Comparison of ENCODE assay signal across 9 cellular contexts in genomic region chr12:45655186-45655585, GRCh38.
DNase-seq lines count a peak whose midpoint lies in the region; ATAC-seq and TF ChIP-seq lines count a peak whose summit lies in the region.
"Had no signal": no experiment of that assay in that cellular context is flagged by ENCODE, and none has a peak within 500 bp of the region (broad histone marks: within the 10 kb centered on the region; RNA-seq: fewer than 3 reads in every experiment).

No MANE protein-coding gene starts in this region.

- peak; percentile 91 for ATAC-seq in activated T-helper 17 cell treated with anti-CD3 and anti-CD28 coated beads, Interleukin-2, amount 50 U/mL, for 72 hours (replicated peaks)
- peak; percentile 100 for ATAC-seq in naive thymus-derived CD4-positive, alpha-beta T cell

- no peak overlapping the region for H4K8ac ChIP-seq in H9 (replicated peaks; ENCODE audit: insufficient read length, low read depth, low read length)

- intact Hi-C loops in naive thymus-derived CD4-positive, alpha-beta T cell (cut with micrococcal nuclease), result loop anchor here (1.0 to 10.0 kb wide), 5 partner anchors 14 to 335 kb away; partner anchors contain the start of gene SCAF11 (in 1 of the 2)
- intact Hi-C loops in esophagus squamous epithelium (cut with DNase I), result no loop called here

- no peak overlapping the region for H3K23ac ChIP-seq in H9 (ENCODE audit: insufficient read length, low read depth, low read length)

- no peak overlapping the region for H3K4me2 ChIP-seq in H9 (ENCODE audit: insufficient read depth, insufficient read length, low read length)

- no peaks in the 10 kb centered on the region for H3K9me3 Mint-ChIP-seq in H9
- peaks cover 4% of the 10 kb centered on the region for H3K9me3 Mint-ChIP-seq in activated T-helper 17 cell treated with anti-CD3 and anti-CD28 coated beads, Interleukin-2, amount 50 U/mL, for 72 hours
- peaks cover 0 to 4% (median 0%) of the 10 kb centered on the region in 11 donors for H3K9me3 Mint-ChIP-seq in naive thymus-derived CD4-positive, alpha-beta T cell

- no peak overlapping the region for H2BK5ac ChIP-seq in H9 (ENCODE audit: insufficient read length, low read length)

- WGBS in H9 (ENCODE audit: extremely low coverage, insufficient read length, low lambda C conversion rate), result no CpG with 5 or more reads among the region's 5 CpGs
- 41 to 58% methylated on average over 5 of the region's 5 CpGs for WGBS in esophagus squamous epithelium, 2 donors

- H3K4me3 ChIP-seq in naive thymus-derived CD4-positive, alpha-beta T cell (ENCODE audit: low read length), result no peak overlapping the region
- H3K4me3 ChIP-seq in esophagus squamous epithelium, result no peak overlapping the region

- no peak overlapping the region for H2BK12ac ChIP-seq in H9 (ENCODE audit: insufficient read length, low read depth, low read length)

- TF ChIP-seq CTCF in H9 (conservative IDR thresholded peaks at IDR 0.05) (peak; percentile 22; the same call in 1 of the 3 replicates), esophagus squamous epithelium (IDR thresholded peaks at IDR 0.05) (peak in 2 of 6 experiments; percentile 19 to 32)

- no peak overlapping the region for H3K27ac ChIP-seq in H9 (ENCODE audit: insufficient read length, low read depth, low read length)
- H3K27ac ChIP-seq in naive thymus-derived CD4-positive, alpha-beta T cell (ENCODE audit: low read depth, low read length), result no peak overlapping the region
- H3K27ac ChIP-seq in esophagus squamous epithelium, result no peak overlapping the region

- no peaks in the 10 kb centered on the region for H3K4me1 Mint-ChIP-seq in H9
- no peaks in the 10 kb centered on the region for H3K4me1 Mint-ChIP-seq in activated T-helper 17 cell treated with anti-CD3 and anti-CD28 coated beads, Interleukin-2, amount 50 U/mL, for 72 hours
- H3K4me1 Mint-ChIP-seq in naive thymus-derived CD4-positive, alpha-beta T cell, result peaks cover 0 to 10% (median 7%) of the 10 kb centered on the region in 7 donors

- H3K27me3 Mint-ChIP-seq in H9 (ENCODE audit: low read depth), result no peaks in the 10 kb centered on the region
- peaks cover 8% of the 10 kb centered on the region for H3K27me3 Mint-ChIP-seq in activated T-helper 17 cell treated with anti-CD3 and anti-CD28 coated beads, Interleukin-2, amount 50 U/mL, for 72 hours
- H3K27me3 Mint-ChIP-seq in naive thymus-derived CD4-positive, alpha-beta T cell, result peaks cover 0 to 60% (median 5%) of the 10 kb centered on the region in 5 donors

- H2AK5ac ChIP-seq in H9 (ENCODE audit: insufficient read length, low read length), result no peak overlapping the region

- TF ChIP-seq POLR2A in esophagus squamous epithelium (IDR thresholded peaks at IDR 0.05), result no peak

- H3K36me3 Mint-ChIP-seq in H9 (ENCODE audit: insufficient read depth in 1 of 3, low read depth in 3 of 3), result no peaks in the 10 kb centered on the region
- H3K36me3 Mint-ChIP-seq in activated T-helper 17 cell treated with anti-CD3 and anti-CD28 coated beads, Interleukin-2, amount 50 U/mL, for 72 hours (ENCODE audit: low read depth), result no peaks in the 10 kb centered on the region
- peaks cover 0 to 10% (median 4%) of the 10 kb centered on the region in 5 donors for H3K36me3 Mint-ChIP-seq in naive thymus-derived CD4-positive, alpha-beta T cell
- H3K36me3 Mint-ChIP-seq: activated naive CD8-positive, alpha-beta T cell had no signal

- H3K4me1 ChIP-seq in H9 (ENCODE audit: insufficient read depth, low read length) (no peaks in the 10 kb centered on the region), esophagus squamous epithelium (peaks cover 0 to 5% (median 0%) of the 10 kb centered on the region in 3 donors)
- H3K4me1 ChIP-seq in naive thymus-derived CD4-positive, alpha-beta T cell (ENCODE audit: control insufficient read depth in 2 of 2, insufficient read depth in 2 of 2, low read length in 2 of 2), result no peaks in the 10 kb centered on the region

- H2BK20ac ChIP-seq in H9 (ENCODE audit: low read depth, low read length, poor library complexity, severe bottlenecking), result no peak overlapping the region

- no peaks in the 10 kb centered on the region for H3K27me3 ChIP-seq in H9 (ENCODE audit: insufficient read depth, low read length)
- H3K27me3 ChIP-seq in naive thymus-derived CD4-positive, alpha-beta T cell (ENCODE audit: control insufficient read depth in 2 of 2, insufficient read depth in 2 of 2, low read length in 2 of 2), result no peaks in the 10 kb centered on the region
- peaks cover 0 to 2% (median 0%) of the 10 kb centered on the region in 4 donors for H3K27me3 ChIP-seq in esophagus squamous epithelium

- H3K9ac ChIP-seq in H9 (ENCODE audit: extremely low read depth, insufficient read length, low read length), result no peak overlapping the region

- H4K5ac ChIP-seq in H9 (ENCODE audit: insufficient read length, low read depth, low read length), result no peak overlapping the region

- no peak overlapping the region for H3K27ac Mint-ChIP-seq in H9
- H3K27ac Mint-ChIP-seq in activated T-helper 17 cell treated with anti-CD3 and anti-CD28 coated beads, Interleukin-2, amount 50 U/mL, for 72 hours, result no peak overlapping the region
- H3K27ac Mint-ChIP-seq in naive thymus-derived CD4-positive, alpha-beta T cell, result peak overlapping the region in 1 of 9 donors; percentile 30
- H3K27ac Mint-ChIP-seq: activated naive CD8-positive, alpha-beta T cell had no signal

- CTCF ChIA-PET in naive thymus-derived CD4-positive, alpha-beta T cell (lab: Charles Lee), result interaction anchor here (0.6 to 2.3 kb wide), 12 partner anchors 12 to 1925 kb away, joined by 3 to 23 read pairs (median 4); no protein-coding TSS in a partner anchor

- peak; percentile 10 for DNase-seq in ACHN
- no peak for DNase-seq in H9
- peak; percentile 13 for DNase-seq in NCI-H748 treated with DMSO at 0.1 percent for 48 hours (lab: John Stamatoyannopoulos, UW)
- peak in 8 of 9 donors; percentile 17 to 83 (median 70) for DNase-seq in naive thymus-derived CD4-positive, alpha-beta T cell
- no peak for DNase-seq in esophagus squamous epithelium (lab: John Stamatoyannopoulos, UW)
- no peak for DNase-seq in A172 (ENCODE audit: low spot score)
- no peak for DNase-seq in KBM-7

- no peaks in the 10 kb centered on the region for H3K9me3 ChIP-seq in H9 (ENCODE audit: control insufficient read depth, low read depth, low read length)
- no peaks in the 10 kb centered on the region for H3K9me3 ChIP-seq in naive thymus-derived CD4-positive, alpha-beta T cell (ENCODE audit: control insufficient read depth in 2 of 3, low read length in 3 of 3)
- no peaks in the 10 kb centered on the region for H3K9me3 ChIP-seq in esophagus squamous epithelium

- no peak overlapping the region for H3K4me3 Mint-ChIP-seq in H9
- H3K4me3 Mint-ChIP-seq in activated T-helper 17 cell treated with anti-CD3 and anti-CD28 coated beads, Interleukin-2, amount 50 U/mL, for 72 hours, result no peak overlapping the region
- no peak overlapping the region for H3K4me3 Mint-ChIP-seq in naive thymus-derived CD4-positive, alpha-beta T cell
- H3K4me3 Mint-ChIP-seq: activated naive CD8-positive, alpha-beta T cell had no signal

- H3K79me2 ChIP-seq in H9 (ENCODE audit: insufficient read depth, low read length), result no peaks in the 10 kb centered on the region

- POLR2A ChIA-PET in naive thymus-derived CD4-positive, alpha-beta T cell (lab: Charles Lee), result interaction anchor here (0.6 to 3.4 kb wide), 5 partner anchors 11 to 75 kb away, joined by 3 to 25 read pairs (median 5); partner anchors contain the start of gene ARID2

- no peak overlapping the region for H2BK15ac ChIP-seq in H9 (ENCODE audit: low read depth, low read length)

- H2AFZ ChIP-seq in H9 (ENCODE audit: low read length), result no peak overlapping the region

- H3K14ac ChIP-seq in H9 (ENCODE audit: insufficient read depth, low read length), result no peak overlapping the region

- H3K4ac ChIP-seq in H9 (ENCODE audit: low read depth, low read length), result no peak overlapping the region

- no peak overlapping the region for H3K56ac ChIP-seq in H9 (ENCODE audit: insufficient read length, low read depth, low read length)

- in situ Hi-C loops in ACHN (cut with HindIII; ENCODE audit: low pct_ligation_motif_present, low pct_unique_long_range_greater_than_20kb, low sequenced_read_pairs) (no loop called here), KBM-7 (cut with MboI; ENCODE audit: low pct_unique_long_range_greater_than_20kb, low sequenced_read_pairs) (no loop called here)

- H4K91ac ChIP-seq in H9 (ENCODE audit: insufficient read length, low read depth, low read length), result no peak overlapping the region

- H3K36me3 ChIP-seq in naive thymus-derived CD4-positive, alpha-beta T cell (ENCODE audit: control insufficient read depth in 2 of 3, insufficient read depth in 3 of 3, low read length in 3 of 3), result no peaks in the 10 kb centered on the region
- H3K36me3 ChIP-seq in esophagus squamous epithelium, result no peaks in the 10 kb centered on the region

- no peak overlapping the region for H3K18ac ChIP-seq in H9 (ENCODE audit: insufficient read length, low read depth, low read length)

- no peak overlapping the region for H2BK120ac ChIP-seq in H9 (ENCODE audit: low read depth, low read length, poor library complexity, severe bottlenecking)

- no peaks in the 10 kb centered on the region for H3K23me2 ChIP-seq in H9 (ENCODE audit: insufficient read length, low read depth, low read length, poor library complexity, severe bottlenecking)

- H3T11ph ChIP-seq in H9 (ENCODE audit: low read length), result no peak overlapping the region

- H4K20me1 ChIP-seq in H9 (ENCODE audit: control insufficient read depth, insufficient read depth, insufficient read length), result no peaks in the 10 kb centered on the region

- no peaks in the 10 kb centered on the region for H3K79me1 ChIP-seq in H9 (ENCODE audit: insufficient read depth, low read depth, low read length, poor library complexity, severe bottlenecking)

Comparison
In these comparisons a context has a peak if more than half of its experiments do, and no peak if none do; other contexts are left out.
1. DNase-seq: peak in ACHN (single experiment), NCI-H748 treated with DMSO at 0.1 percent for 48 hours (single experiment) and naive thymus-derived CD4-positive, alpha-beta T cell (8 of 9); none in H9 (single experiment), esophagus squamous epithelium (single experiment), A172 (single experiment) and KBM-7 (single experiment).